Comparison of ENCODE assay signal across 9 cellular contexts in the genomic region with DNA sequence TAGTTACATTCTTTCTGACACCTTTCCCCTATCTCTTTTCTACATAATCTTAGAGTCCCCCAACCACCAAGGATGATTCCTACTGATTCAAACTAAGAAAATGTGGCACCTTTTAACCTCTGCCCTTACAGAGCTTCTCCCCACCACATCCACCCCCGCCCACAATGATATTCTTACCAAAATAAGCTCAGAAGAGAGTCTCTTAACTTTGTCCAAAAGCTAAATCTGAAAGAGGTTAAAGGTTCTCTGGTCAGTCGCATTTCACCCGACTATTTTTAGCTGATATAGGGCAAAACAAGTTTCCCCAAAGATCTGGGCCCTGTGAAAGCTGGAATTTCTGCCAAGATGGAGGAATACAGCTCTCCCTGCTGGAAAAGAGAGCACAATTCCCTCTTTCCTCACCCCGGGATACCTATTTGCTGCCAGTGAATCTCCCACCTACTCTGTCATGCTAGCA.
DNase-seq lines count a peak whose midpoint lies in the region; ATAC-seq and TF ChIP-seq lines count a peak whose summit lies in the region.
"Had no signal": no experiment of that assay in that cellular context is flagged by ENCODE, and none has a peak within 500 bp of the region (broad histone marks: within the 10 kb centered on the region; RNA-seq: fewer than 3 reads in every experiment).

No MANE protein-coding gene starts in this region.

- H3K27me3 ChIP-seq in mammary epithelial cell (ENCODE audit: insufficient read depth, low read length) (no peaks in the 10 kb centered on the region), PC-3 (ENCODE audit: low read length) (no peaks in the 10 kb centered on the region)

- peak; percentile 37 for DNase-seq in stimulated activated naive CD4-positive, alpha-beta T cell treated with Interleukin-2 at 50 U/mL for 16 hours (lab: John Stamatoyannopoulos, UW)
- DNase-seq in stimulated activated naive CD4-positive, alpha-beta T cell (lab: John Stamatoyannopoulos, UW), result no peak
- DNase-seq in mammary epithelial cell (no peak), naive B cell (no peak), CD1c-positive myeloid dendritic cell (ENCODE audit: extremely low spot score) (no peak), LoVo (ENCODE audit: low spot score) (no peak), PC-3 (no peak)
- DNase-seq: cerebellar nuclear complex had no signal

- H3K27ac ChIP-seq in mammary epithelial cell (ENCODE audit: insufficient read depth, low read depth, low read length) (no peak overlapping the region), PC-3 (ENCODE audit: low read length) (no peak overlapping the region)

- H3K4me1 ChIP-seq in mammary epithelial cell (ENCODE audit: insufficient read depth, low read length) (peaks cover 2% of the 10 kb centered on the region), PC-3 (ENCODE audit: insufficient read depth, low read length) (peaks cover 8% of the 10 kb centered on the region)

- in situ Hi-C loops in mammary epithelial cell (cut with MboI; ENCODE audit: low sequenced_read_pairs in 2 of 2), result no loop called here

- peak overlapping the region; percentile 17 for H2AFZ ChIP-seq in mammary epithelial cell (ENCODE audit: low read depth, low read length)
- H2AFZ ChIP-seq in PC-3 (ENCODE audit: low read length), result no peak overlapping the region

- no peaks in the 10 kb centered on the region for H3K27me3 Mint-ChIP-seq in naive B cell

- BruUV-seq in mammary epithelial cell (replicated peaks; lab: Mats Ljungman, UMichigan) (no TSS peak), PC-3 (replicated peaks; lab: Mats Ljungman, UMichigan) (no TSS peak)

- no peak overlapping the region for H3K4me3 ChIP-seq in mammary epithelial cell (replicated peaks in 1 of 3; ENCODE audit: insufficient read depth in 1 of 3, low read depth in 2 of 3, low read length in 3 of 3)
- H3K4me3 ChIP-seq in PC-3 (ENCODE audit: low read length), result no peak overlapping the region

- H3K9me2 ChIP-seq in PC-3 (replicated peaks; ENCODE audit: low read length), result no peaks in the 10 kb centered on the region

- no peaks in the 10 kb centered on the region for H3F3A ChIP-seq in PC-3 (ENCODE audit: low read length, unreplicated experiment)

- TF ChIP-seq CTCF in mammary epithelial cell (conservative IDR thresholded peaks at IDR 0.05 in 1 of 2, IDR thresholded peaks at IDR 0.05 in 1 of 2; ENCODE audit: extremely low read depth in 1 of 2, insufficient read depth in 1 of 2, low read depth in 1 of 2, low read length in 2 of 2) (no peak), PC-3 (conservative IDR thresholded peaks at IDR 0.05; ENCODE audit: low read depth, low read length) (no peak)

- H3K27ac Mint-ChIP-seq in naive B cell, result peak overlapping the region; percentile 31 to 92 (median 80)

- no peak overlapping the region for H3K9ac ChIP-seq in mammary epithelial cell (ENCODE audit: insufficient read depth, low read length)
- no peak overlapping the region for H3K9ac ChIP-seq in PC-3 (ENCODE audit: low read length)

- ATAC-seq in naive B cell (ENCODE audit: low read depth in 2 of 2), result no peak
- ATAC-seq in HG03378 (IDR thresholded peaks at IDR 0.05; ENCODE audit: unreplicated experiment), result no peak
- no peak for ATAC-seq in PC-3

- WGBS in mammary epithelial cell (ENCODE audit: low coverage, missing lambda C conversion rate), result 94% methylated on average over 4 of the region's 4 CpGs

- H3K36me3 ChIP-seq in mammary epithelial cell (ENCODE audit: insufficient read depth, low read length) (no peaks in the 10 kb centered on the region), PC-3 (ENCODE audit: low read depth, low read length) (no peaks in the 10 kb centered on the region)

- peaks cover 5 to 18% of the 10 kb centered on the region in 2 donors for H3K36me3 Mint-ChIP-seq in naive B cell

- H3K4me2 ChIP-seq in mammary epithelial cell (ENCODE audit: insufficient read depth, low read depth, low read length) (no peak overlapping the region), PC-3 (ENCODE audit: low read length) (no peak overlapping the region)

- dilution Hi-C loops in mammary epithelial cell (cut with HindIII; ENCODE audit: low sequenced_read_pairs), result loop anchor here (5.0 kb wide), 1 partner anchor 37 kb away; no protein-coding TSS in a partner anchor

- H3K9me3 ChIP-seq in mammary epithelial cell (replicated peaks; ENCODE audit: insufficient read depth, low read length) (no peaks in the 10 kb centered on the region), PC-3 (ENCODE audit: low read length) (no peaks in the 10 kb centered on the region)

- intact Hi-C loops in mammary epithelial cell (cut with micrococcal nuclease), result no loop called here
- intact Hi-C loops in PC-3 (cut with micrococcal nuclease), result no loop called here

- peaks cover 0 to 4% (median 0%) of the 10 kb centered on the region in 7 donors for H3K9me3 Mint-ChIP-seq in naive B cell

- no peaks in the 10 kb centered on the region for H4K20me1 ChIP-seq in mammary epithelial cell (ENCODE audit: insufficient read depth, low read length)
- no peaks in the 10 kb centered on the region for H4K20me1 ChIP-seq in PC-3 (ENCODE audit: low read length)

- CTCF ChIA-PET in mammary epithelial cell (lab: Charles Lee; ENCODE audit: low non-redundant PET) (no interaction called here), PC-3 (lab: Charles Lee) (interaction anchor here (0.7 to 0.8 kb wide), 2 partner anchors 19 to 1009 kb away, joined by 5 to 6 read pairs; no protein-coding TSS in a partner anchor)

- H3K4me1 Mint-ChIP-seq in naive B cell, result peaks cover 45 to 76% (median 58%) of the 10 kb centered on the region in 3 donors

- H3K4me3 Mint-ChIP-seq in naive B cell, result peak overlapping the region in 1 of 8 donors; percentile 68

- POLR2A ChIA-PET in PC-3 (lab: Charles Lee; ENCODE audit: unreplicated experiment), result no interaction called here

- H3K79me2 ChIP-seq in mammary epithelial cell (ENCODE audit: insufficient read depth, low read length), result no peaks in the 10 kb centered on the region
- no peaks in the 10 kb centered on the region for H3K79me2 ChIP-seq in PC-3 (ENCODE audit: low read length)
